ENCODE assay signal across 12 cellular contexts in genomic region chr4:98997176-98997575, GRCh38. TPM values are rescaled to one million over a fixed set of nuclear protein-coding genes. Genes with fewer than 3 reads are reported as not detected.
DNase-seq lines count a peak whose midpoint lies in the region; ATAC-seq and TF ChIP-seq lines count a peak whose summit lies in the region.
"Had no signal": no experiment of that assay in that cellular context is flagged by ENCODE, and none has a peak within 500 bp of the region (broad histone marks: within the 10 kb centered on the region; RNA-seq: fewer than 3 reads in every experiment).

No MANE protein-coding gene starts in this region.

- H3K79me2 ChIP-seq in DND-41 (ENCODE audit: insufficient read depth, low read length) = peaks cover 66% of the 10 kb centered on the region

- 71 to 72% methylated on average over 6 of the region's 6 CpGs for WGBS in thyroid gland, 2 donors

- H4K20me1 ChIP-seq in DND-41 (ENCODE audit: insufficient read depth, low read length) = peaks cover 28% of the 10 kb centered on the region; the same call in 1 of the 2 replicates

- H3K27ac Mint-ChIP-seq in IgD-negative memory B cell = no peak overlapping the region
- no peak overlapping the region for H3K27ac Mint-ChIP-seq in activated naive CD8-positive, alpha-beta T cell treated with anti-CD3 and anti-CD28 coated beads, Interleukin-2, amount 10 ng/mL, durations not matched to agents 7 days and 5 days
- peak overlapping the region in 3 of 10 donors; percentile 22 to 68 (median 68) for H3K27ac Mint-ChIP-seq in naive thymus-derived CD8-positive, alpha-beta T cell

- TF ChIP-seq CTCF in DND-41 (IDR thresholded peaks at IDR 0.05; ENCODE audit: borderline replicate concordance, extremely low read depth, low read length, poor library complexity, severe bottlenecking) (no peak), thyroid gland (IDR thresholded peaks at IDR 0.05) (no peak)

- H3K9me3 Mint-ChIP-seq in IgD-negative memory B cell = no peaks in the 10 kb centered on the region
- H3K9me3 Mint-ChIP-seq in activated naive CD8-positive, alpha-beta T cell treated with anti-CD3 and anti-CD28 coated beads, Interleukin-2, amount 10 ng/mL, durations not matched to agents 7 days and 5 days = no peaks in the 10 kb centered on the region
- H3K9me3 Mint-ChIP-seq in naive thymus-derived CD8-positive, alpha-beta T cell = no peaks in the 10 kb centered on the region

- H3K27ac ChIP-seq in DND-41 (ENCODE audit: low read length) = no peak overlapping the region
- no peak overlapping the region for H3K27ac ChIP-seq in thyroid gland

- no peak overlapping the region for H2AFZ ChIP-seq in DND-41 (ENCODE audit: low read depth, low read length)

- POLR2A ChIA-PET in activated naive CD8-positive, alpha-beta T cell treated with anti-CD3 and anti-CD28 coated beads, Interleukin-2, amount 10 ng/mL, durations not matched to agents 7 days and 5 days (lab: Charles Lee) = interaction anchor here (0.9 to 5.9 kb wide), 3 partner anchors 68 to 854 kb away, joined by 3 to 58 read pairs (median 4); partner anchors contain the start of genes ADH5, EIF4E and STPG2
- POLR2A ChIA-PET in naive thymus-derived CD8-positive, alpha-beta T cell (lab: Charles Lee) = interaction anchor here (1.0 to 2.8 kb wide), 2 partner anchors 69 to 854 kb away, joined by 3 to 14 read pairs; partner anchors contain the start of gene STPG2

- TF ChIP-seq POLR2A in thyroid gland (IDR thresholded peaks at IDR 0.05) = no peak

- H3K4me1 Mint-ChIP-seq in IgD-negative memory B cell = peaks cover 26 to 40% (median 31%) of the 10 kb centered on the region in 3 donors
- peaks cover 20% of the 10 kb centered on the region for H3K4me1 Mint-ChIP-seq in activated naive CD8-positive, alpha-beta T cell treated with anti-CD3 and anti-CD28 coated beads, Interleukin-2, amount 10 ng/mL, durations not matched to agents 7 days and 5 days
- H3K4me1 Mint-ChIP-seq in naive thymus-derived CD8-positive, alpha-beta T cell = peaks cover 13 to 58% (median 52%) of the 10 kb centered on the region in 4 donors

- no peak for DNase-seq in DND-41
- no peak for DNase-seq in activated naive CD8-positive, alpha-beta T cell treated with anti-CD3 and anti-CD28 coated beads, Interleukin-2, amount 10 ng/mL, durations not matched to agents 7 days and 5 days
- DNase-seq in naive thymus-derived CD8-positive, alpha-beta T cell = no peak
- DNase-seq in thyroid gland = no peak
- DNase-seq: GF-D8, tibial artery had no signal

- H3K9me3 ChIP-seq in DND-41 (ENCODE audit: insufficient read depth, low read length, severe bottlenecking) (no peaks in the 10 kb centered on the region), thyroid gland (no peaks in the 10 kb centered on the region)
- H3K9me3 ChIP-seq: gastroesophageal sphincter, mucosa of descending colon, tibial artery had no signal

- H3K36me3 Mint-ChIP-seq in IgD-negative memory B cell = peaks cover 2% of the 10 kb centered on the region
- peaks cover 16% of the 10 kb centered on the region for H3K36me3 Mint-ChIP-seq in activated naive CD8-positive, alpha-beta T cell treated with anti-CD3 and anti-CD28 coated beads, Interleukin-2, amount 10 ng/mL, durations not matched to agents 7 days and 5 days
- H3K36me3 Mint-ChIP-seq in naive thymus-derived CD8-positive, alpha-beta T cell = peaks cover 0 to 3% (median 0%) of the 10 kb centered on the region in 3 donors

- H3K4me3 Mint-ChIP-seq in IgD-negative memory B cell = peak overlapping the region; percentile 14 to 81 (median 50)
- H3K4me3 Mint-ChIP-seq in activated naive CD8-positive, alpha-beta T cell treated with anti-CD3 and anti-CD28 coated beads, Interleukin-2, amount 10 ng/mL, durations not matched to agents 7 days and 5 days = peak overlapping the region; percentile 40
- peak overlapping the region in 8 of 10 donors; percentile 37 to 79 (median 61) for H3K4me3 Mint-ChIP-seq in naive thymus-derived CD8-positive, alpha-beta T cell

- H3K4me3 ChIP-seq in DND-41 (ENCODE audit: low read depth in 1 of 2, low read length in 2 of 2) (peak overlapping the region in 1 of 2 experiments; percentile 68; a peak in 2 of 4 replicates), thyroid gland (replicated peaks in 1 of 3) (no peak overlapping the region)

- no peaks in the 10 kb centered on the region for H3K27me3 Mint-ChIP-seq in IgD-negative memory B cell
- no peaks in the 10 kb centered on the region for H3K27me3 Mint-ChIP-seq in activated naive CD8-positive, alpha-beta T cell treated with anti-CD3 and anti-CD28 coated beads, Interleukin-2, amount 10 ng/mL, durations not matched to agents 7 days and 5 days
- no peaks in the 10 kb centered on the region for H3K27me3 Mint-ChIP-seq in naive thymus-derived CD8-positive, alpha-beta T cell

- intact Hi-C loops in thyroid gland (cut with DNase I) = loop anchor here (5.0 kb wide), 1 partner anchor 60 kb away; no protein-coding TSS in a partner anchor

- H3K4me1 ChIP-seq in DND-41 (ENCODE audit: insufficient read depth, low read length) (peaks cover 42% of the 10 kb centered on the region), thyroid gland (peaks cover 18 to 21% of the 10 kb centered on the region in 2 donors)

- peak overlapping the region; percentile 68 for H3K4me2 ChIP-seq in DND-41 (ENCODE audit: insufficient read depth, low read length)

- H3K27me3 ChIP-seq in DND-41 (ENCODE audit: insufficient read depth, low read length, poor library complexity) = no peaks in the 10 kb centered on the region
- no peaks in the 10 kb centered on the region for H3K27me3 ChIP-seq in thyroid gland
- H3K27me3 ChIP-seq: gastroesophageal sphincter, tibial artery had no signal

- H3K9ac ChIP-seq in DND-41 (ENCODE audit: low read depth, low read length) = peak overlapping the region; percentile 71

- no peaks in the 10 kb centered on the region; the same call in 1 of the 2 replicates for H3K36me3 ChIP-seq in DND-41 (ENCODE audit: insufficient read depth, low read length)
- H3K36me3 ChIP-seq in thyroid gland = no peaks in the 10 kb centered on the region
- H3K36me3 ChIP-seq: gastroesophageal sphincter, tibial artery had no signal

- ATAC-seq in DND-41 (ENCODE audit: insufficient read depth, low read depth) (no peak), HG03469 (IDR thresholded peaks at IDR 0.05; ENCODE audit: unreplicated experiment) (no peak), HG02588 (IDR thresholded peaks at IDR 0.05; ENCODE audit: unreplicated experiment) (no peak), GM21526 (IDR thresholded peaks at IDR 0.05; ENCODE audit: low FRiP score, unreplicated experiment) (no peak)
- no peak for ATAC-seq in activated naive CD8-positive, alpha-beta T cell treated with anti-CD3 and anti-CD28 coated beads, Interleukin-2, amount 10 ng/mL, durations not matched to agents 7 days and 5 days (ENCODE audit: low read depth)
- ATAC-seq in naive thymus-derived CD8-positive, alpha-beta T cell = no peak
- ATAC-seq: gastroesophageal sphincter, mucosa of descending colon had no signal

RNA-seq across cellular contexts. Expression of gene METAP1, which starts 1.7 kb away (rescaled TPM):
- polyA plus RNA-seq in IgD-negative memory B cell = 27.1 TPM
- 10 to 100 TPM; 50.8 to 51.7 TPM for total RNA-seq in activated naive CD8-positive, alpha-beta T cell treated with anti-CD3 and anti-CD28 coated beads, Interleukin-2, amount 10 ng/mL, durations not matched to agents 7 days and 5 days
- total RNA-seq in naive thymus-derived CD8-positive, alpha-beta T cell = 10 to 100 TPM; 37.1 to 44.9 TPM
- polyA plus RNA-seq in naive thymus-derived CD8-positive, alpha-beta T cell = 10 to 100 TPM; 23.8 to 29.2 (median 24.3) TPM
- total RNA-seq in thyroid gland = 10 to 100 TPM; 33.4 to 43.1 (median 37.6) TPM
